ENCODE assay signal across 7 cellular contexts in the genomic region with DNA sequence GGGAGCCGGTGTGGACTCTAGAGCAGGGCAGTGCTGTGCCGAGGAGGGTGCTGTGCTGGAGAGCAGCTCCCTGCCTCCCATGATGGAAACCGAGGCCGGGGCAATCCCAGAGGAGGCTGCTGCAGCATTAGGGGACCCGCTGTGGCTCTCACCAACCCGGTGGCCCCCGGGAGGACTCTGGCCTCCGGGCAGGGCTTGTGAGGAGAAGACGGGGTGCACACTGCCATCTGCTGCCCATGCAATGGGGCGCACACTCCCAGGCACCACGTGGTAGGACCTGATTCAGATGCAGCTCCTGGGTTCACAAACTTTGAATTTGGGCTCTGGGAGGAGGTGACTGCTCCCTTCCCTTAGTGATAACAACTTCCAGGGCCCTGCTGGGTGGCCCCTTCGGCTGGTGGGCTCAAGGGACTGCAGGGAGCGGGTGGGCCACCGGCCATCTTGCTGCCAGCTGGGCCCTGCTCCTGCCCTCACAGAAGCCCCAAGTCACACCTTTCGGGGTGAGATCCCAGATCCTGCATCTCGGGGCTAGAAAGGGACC.
DNase-seq lines count a peak whose midpoint lies in the region; ATAC-seq and TF ChIP-seq lines count a peak whose summit lies in the region.

No MANE protein-coding gene starts in this region.

- H3K4me3 ChIP-seq in MM.1S (ENCODE audit: low read length) (no peak overlapping the region), coronary artery (no peak overlapping the region), tibial nerve (no peak overlapping the region)

- H3K27me3 Mint-ChIP-seq in progenitor cell of endocrine pancreas = peaks cover 32% of the 10 kb centered on the region

- no peaks in the 10 kb centered on the region for H3K4me1 Mint-ChIP-seq in progenitor cell of endocrine pancreas (ENCODE audit: low read depth)

- H2AFZ ChIP-seq in MM.1S (ENCODE audit: low read length) = no peak overlapping the region

- H3K4me2 ChIP-seq in MM.1S (ENCODE audit: low read depth, low read length) = no peak overlapping the region

- no peak for TF ChIP-seq EP300 in tibial nerve (IDR thresholded peaks at IDR 0.05)

- no peaks in the 10 kb centered on the region for H3K36me3 Mint-ChIP-seq in progenitor cell of endocrine pancreas (ENCODE audit: insufficient read depth)

- H3K9me3 Mint-ChIP-seq in progenitor cell of endocrine pancreas (ENCODE audit: low read depth) = no peaks in the 10 kb centered on the region

- TF ChIP-seq POLR2A in tibial nerve (IDR thresholded peaks at IDR 0.05) = no peak

- H3K4me1 ChIP-seq in MM.1S (ENCODE audit: low read length) = no peaks in the 10 kb centered on the region
- peaks cover 0 to 26% (median 9%) of the 10 kb centered on the region in 4 donors for H3K4me1 ChIP-seq in tibial nerve

- TF ChIP-seq CTCF in GM12872 (IDR thresholded peaks at IDR 0.05; ENCODE audit: insufficient read depth, low read depth, low read length) (peak; percentile 46), MM.1S (IDR thresholded peaks at IDR 0.05; ENCODE audit: low read length) (peak; percentile 48), coronary artery (IDR thresholded peaks at IDR 0.05) (no peak), progenitor cell of endocrine pancreas (IDR thresholded peaks at IDR 0.05; ENCODE audit: unreplicated experiment) (peak; percentile 16), tibial nerve (IDR thresholded peaks at IDR 0.05) (peak in 2 of 5 experiments; percentile 4 to 21)

- no peaks in the 10 kb centered on the region for H4K20me1 ChIP-seq in MM.1S (ENCODE audit: insufficient read depth, low read length)

- peaks cover 79% of the 10 kb centered on the region for H3K27me3 ChIP-seq in MM.1S (replicated peaks; ENCODE audit: insufficient read depth, low read length)
- H3K27me3 ChIP-seq in tibial nerve = peaks cover 0 to 7% of the 10 kb centered on the region in 2 donors

- no peaks in the 10 kb centered on the region for H3K9me2 ChIP-seq in MM.1S (replicated peaks; ENCODE audit: insufficient read depth, low read length)

- DNase-seq in MM.1S (peak; percentile 23), coronary artery (ENCODE audit: low spot score) (peak; percentile 69), progenitor cell of endocrine pancreas (ENCODE audit: low spot score, unreplicated experiment) (no peak), middle frontal gyrus (ENCODE audit: extremely low spot score, low spot score) (no peak), tibial nerve (ENCODE audit: low spot score in 2 of 2) (no peak)

- no peaks in the 10 kb centered on the region for H3K79me2 ChIP-seq in MM.1S (ENCODE audit: low read length)

- no peak for ATAC-seq in GM21717 (IDR thresholded peaks at IDR 0.05; ENCODE audit: unreplicated experiment)

- H3F3A ChIP-seq in MM.1S (ENCODE audit: insufficient read depth, low read length) = no peaks in the 10 kb centered on the region

- 52 to 57% methylated on average over 10 to 16 of the region's 16 CpGs for WGBS in tibial nerve, 2 donors

- no peaks in the 10 kb centered on the region for H3K9me3 ChIP-seq in MM.1S (replicated peaks; ENCODE audit: insufficient read depth, low read length)
- peaks cover 0 to 9% (median 0%) of the 10 kb centered on the region in 4 donors for H3K9me3 ChIP-seq in tibial nerve

- no peak overlapping the region for H3K9ac ChIP-seq in MM.1S (ENCODE audit: low read length)

- H3K36me3 ChIP-seq in MM.1S (replicated peaks; ENCODE audit: insufficient read depth, low read length) = no peaks in the 10 kb centered on the region
- no peaks in the 10 kb centered on the region for H3K36me3 ChIP-seq in tibial nerve

- no peak overlapping the region for H3K27ac Mint-ChIP-seq in progenitor cell of endocrine pancreas

- H3K27ac ChIP-seq in MM.1S (ENCODE audit: low read length) (no peak overlapping the region), coronary artery (peak overlapping the region in 1 of 2 donors; percentile 91), tibial nerve (no peak overlapping the region)

- H3K4me3 Mint-ChIP-seq in progenitor cell of endocrine pancreas (ENCODE audit: low read depth) = no peak overlapping the region

Comparison
In these comparisons a context has a peak if more than half of its experiments do, and no peak if none do; other contexts are left out.
1. DNase-seq: peak in MM.1S (single experiment) and coronary artery (single experiment); none in progenitor cell of endocrine pancreas (single experiment), middle frontal gyrus (single experiment) and tibial nerve (0 of 2).